8 cellular contexts compared by ENCODE assay signal in the genomic region with DNA sequence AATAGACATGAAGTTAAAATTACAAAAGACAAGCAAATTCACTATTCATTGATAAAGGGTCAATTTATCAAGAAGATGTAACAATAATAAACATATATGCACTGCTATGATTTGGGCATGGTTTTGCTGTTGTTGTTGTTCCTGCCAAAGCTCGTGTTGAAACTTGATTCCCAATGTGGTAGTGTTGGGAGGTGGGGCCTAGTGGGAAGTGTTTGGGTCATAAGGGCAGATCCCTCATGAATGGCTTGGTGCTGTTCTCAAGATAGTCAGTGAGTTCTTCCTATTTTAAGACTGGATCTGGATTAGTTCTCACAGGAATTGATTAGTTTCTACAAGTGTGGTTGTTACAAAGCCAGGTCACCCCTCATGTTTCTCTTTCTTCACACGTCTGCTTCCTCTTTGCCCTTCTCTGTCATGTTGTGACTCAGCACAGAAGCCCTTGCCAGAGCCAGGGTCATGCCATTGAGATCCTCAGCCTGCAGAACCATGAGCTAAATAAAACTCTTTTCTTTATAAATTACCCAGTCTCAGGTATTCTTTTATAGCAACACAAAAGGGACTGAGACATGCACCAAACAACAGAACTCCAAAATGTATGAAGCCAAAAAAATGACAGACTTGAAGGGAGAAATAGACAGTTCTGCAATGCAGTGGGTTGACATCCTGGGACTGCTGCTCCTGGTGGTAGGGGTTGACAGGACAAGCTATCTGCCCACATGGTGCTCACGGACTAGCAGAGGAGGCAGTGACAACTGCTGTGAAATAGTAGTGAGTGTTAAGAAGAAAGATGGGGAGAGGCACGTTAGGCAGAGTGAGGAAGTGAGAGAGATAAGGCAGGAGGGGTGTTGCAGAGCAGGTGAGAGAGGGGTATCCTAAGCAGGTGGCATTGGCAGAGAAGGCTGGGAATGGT. TPM values are rescaled to one million over a fixed set of nuclear protein-coding genes. Genes with fewer than 3 reads are reported as not detected.
DNase-seq lines count a peak whose midpoint lies in the region; ATAC-seq and TF ChIP-seq lines count a peak whose summit lies in the region.

No MANE protein-coding gene starts in this region.

- CTCF ChIA-PET in activated B cell treated with CpG ODN at 0.5 μM for 24 hours (lab: Charles Lee): interaction anchor here (0.7 to 6.1 kb wide), 37 partner anchors 15 to 1682 kb away, joined by 3 to 149 read pairs (median 4); partner anchors contain the start of genes CFAP53, MBD1, MYO5B and SKA1

- no peaks in the 10 kb centered on the region for H3K36me3 ChIP-seq in osteoblast (ENCODE audit: insufficient read depth, low read length)

- DNase-seq in GM12864 (ENCODE audit: low read depth): peak; percentile 83
- no peak for DNase-seq in activated B cell treated with CpG ODN at 0.5 μM for 24 hours
- no peak for DNase-seq in nephron progenitor cell
- no peak for DNase-seq in NCI-H2081 (lab: John Stamatoyannopoulos, UW)
- no peak for DNase-seq in osteoblast (ENCODE audit: insufficient read length, low spot score, missing footprints)
- DNase-seq in activated CD4-positive, alpha-beta T cell treated with anti-CD3 and anti-CD28 coated beads, Interleukin-2, amount 50 U/mL, for 1 hour: no peak

- no peaks in the 10 kb centered on the region for H3K4me1 ChIP-seq in osteoblast (ENCODE audit: insufficient read depth, low read length)

- H3K27me3 ChIP-seq in osteoblast (ENCODE audit: insufficient read depth, low read length): peaks cover 2% of the 10 kb centered on the region

- no peak overlapping the region for H2AFZ ChIP-seq in osteoblast (ENCODE audit: low read length)

- H3K79me2 ChIP-seq in osteoblast (ENCODE audit: insufficient read depth, low read length): no peaks in the 10 kb centered on the region

- no peak overlapping the region for H3K4me2 ChIP-seq in osteoblast (ENCODE audit: insufficient read depth, low read length)

- no peaks in the 10 kb centered on the region for H4K20me1 ChIP-seq in osteoblast (ENCODE audit: insufficient read depth, low read length)

- POLR2A ChIA-PET in activated B cell treated with CpG ODN at 0.5 μM for 24 hours (lab: Charles Lee): interaction anchor here (0.5 to 2.9 kb wide), 8 partner anchors 18 to 1404 kb away, joined by 3 to 20 read pairs (median 4); partner anchors contain the start of genes CFAP53, MBD1 and SKA1

- ATAC-seq in GM21447 (IDR thresholded peaks at IDR 0.05; ENCODE audit: unreplicated experiment) (peak; percentile 84), HG03565 (IDR thresholded peaks at IDR 0.05; ENCODE audit: unreplicated experiment) (peak; percentile 58), activated B cell treated with CpG ODN at 0.5 μM for 24 hours (ENCODE audit: low read depth) (peak; percentile 75)

- TF ChIP-seq CTCF in GM12864 (IDR thresholded peaks at IDR 0.05; ENCODE audit: low read depth, low read length, missing control alignments): peak; percentile 71
- no peak for TF ChIP-seq CTCF in activated B cell treated with CpG ODN at 0.5 μM for 24 hours (IDR thresholded peaks at IDR 0.05)
- TF ChIP-seq CTCF in nephron progenitor cell (IDR thresholded peaks at IDR 0.05): no peak
- no peak for TF ChIP-seq CTCF in osteoblast (IDR thresholded peaks at IDR 0.05; ENCODE audit: extremely low read depth, low read depth, low read length)

- peaks cover 19% of the 10 kb centered on the region for H3K4me1 Mint-ChIP-seq in activated B cell treated with CpG ODN at 0.5 μM for 24 hours
- peaks cover 28% of the 10 kb centered on the region for H3K4me1 Mint-ChIP-seq in nephron progenitor cell

- H3K27me3 Mint-ChIP-seq in activated B cell treated with CpG ODN at 0.5 μM for 24 hours (peaks cover 6% of the 10 kb centered on the region), nephron progenitor cell (ENCODE audit: low read depth, poor library complexity) (no peaks in the 10 kb centered on the region)

- no peak overlapping the region for H3K27ac ChIP-seq in osteoblast (ENCODE audit: low read depth, low read length)

- H3K4me3 Mint-ChIP-seq in activated B cell treated with CpG ODN at 0.5 μM for 24 hours (peak overlapping the region; percentile 50), nephron progenitor cell (no peak overlapping the region)

- no peak overlapping the region for H3K4me3 ChIP-seq in GM12864 (ENCODE audit: low read depth, low read length)
- H3K4me3 ChIP-seq in osteoblast (ENCODE audit: insufficient read depth, low read length): no peak overlapping the region

- intact Hi-C loops in activated B cell treated with CpG ODN at 0.5 μM for 24 hours (cut with micrococcal nuclease): loop anchor here (5.0 kb wide), 3 partner anchors 71 to 794 kb away; partner anchors contain the start of genes ACAA2 and LIPG

- no peaks in the 10 kb centered on the region for H3K9me3 ChIP-seq in osteoblast (ENCODE audit: low read depth, low read length)

- no peaks in the 10 kb centered on the region for H3K9me3 Mint-ChIP-seq in activated B cell treated with CpG ODN at 0.5 μM for 24 hours
- peaks cover 8% of the 10 kb centered on the region for H3K9me3 Mint-ChIP-seq in nephron progenitor cell

- H3K36me3 Mint-ChIP-seq in activated B cell treated with CpG ODN at 0.5 μM for 24 hours (ENCODE audit: low read depth): no peaks in the 10 kb centered on the region
- H3K36me3 Mint-ChIP-seq in nephron progenitor cell (ENCODE audit: low read depth): no peaks in the 10 kb centered on the region

- H3K27ac Mint-ChIP-seq in activated B cell treated with CpG ODN at 0.5 μM for 24 hours (peak overlapping the region; percentile 30), nephron progenitor cell (peak overlapping the region; percentile 10)

RNA-seq across cellular contexts. Expression of gene SKA1, which starts 18.6 kb away (rescaled TPM):
- total RNA-seq in activated B cell treated with CpG ODN at 0.5 μM for 24 hours: 0.71 and 1.0 TPM in 2 replicates
- 1.8 and 2.9 TPM in 2 replicates for total RNA-seq in osteoblast
